ENCODE assay signal across 24 cellular contexts in genomic region chr16:1028524-1029258, GRCh38. TPM values are rescaled to one million over a fixed set of nuclear protein-coding genes. Genes with fewer than 3 reads are reported as not detected.
"Had no signal": no experiment of that assay in that cellular context is flagged by ENCODE, and none has a peak within 500 bp of the region (broad histone marks: within the 10 kb centered on the region; RNA-seq: fewer than 3 reads in every experiment).

No MANE protein-coding gene starts in this region.

- H3K4me3 Mint-ChIP-seq: activated B cell treated with CpG ODN at 0.5 μM for 24 hours; activated CD4-positive, alpha-beta memory T cell treated with anti-CD3 and anti-CD28 coated beads for 36 hours; activated T-helper 1 cell treated with anti-CD3 and anti-CD28 coated beads, Interleukin-12 subunit alpha, Interleukin-12 subunit beta, Interleukin-2, Interleukin-4 antibody, amounts not matched to agents 30 ng/mL and 10 ng/mL and 1 ng/mL, durations not matched to agents 14 hours and 24 hours and 36 hours; endodermal cell; immature natural killer cell; stimulated activated naive B cell treated with anti-CD40 and anti-IgM and Interleukin-4, amounts not matched to agents 10 μg/mL and 1 μg/mL and 100 μg/mL, for 72 hours had no signal

- H3K9me3 Mint-ChIP-seq: activated B cell treated with CpG ODN at 0.5 μM for 24 hours; activated CD4-positive, alpha-beta memory T cell treated with anti-CD3 and anti-CD28 coated beads for 36 hours; activated naive CD4-positive, alpha-beta T cell treated with anti-CD3 and anti-CD28 coated beads, Interleukin-2, amount 50 U/mL, for 72 hours; activated T-helper 1 cell treated with anti-CD3 and anti-CD28 coated beads, Interleukin-12 subunit alpha, Interleukin-12 subunit beta, Interleukin-2, Interleukin-4 antibody, amounts not matched to agents 30 ng/mL and 10 ng/mL and 1 ng/mL, durations not matched to agents 14 hours and 24 hours and 36 hours; endodermal cell; immature natural killer cell; naive thymus-derived CD8-positive, alpha-beta T cell; stimulated activated naive B cell treated with anti-CD40 and anti-IgM and Interleukin-4, amounts not matched to agents 10 μg/mL and 1 μg/mL and 100 μg/mL, for 72 hours had no signal

- H3K27ac Mint-ChIP-seq: activated B cell treated with CpG ODN at 0.5 μM for 24 hours; activated CD4-positive, alpha-beta memory T cell treated with anti-CD3 and anti-CD28 coated beads for 36 hours; activated naive CD4-positive, alpha-beta T cell treated with anti-CD3 and anti-CD28 coated beads, Interleukin-2, amount 50 U/mL, for 72 hours; activated T-helper 1 cell treated with anti-CD3 and anti-CD28 coated beads, Interleukin-12 subunit alpha, Interleukin-12 subunit beta, Interleukin-2, Interleukin-4 antibody, amounts not matched to agents 30 ng/mL and 10 ng/mL and 1 ng/mL, durations not matched to agents 14 hours and 24 hours and 36 hours; endodermal cell; immature natural killer cell; naive thymus-derived CD8-positive, alpha-beta T cell; stimulated activated naive B cell treated with anti-CD40 and anti-IgM and Interleukin-4, amounts not matched to agents 10 μg/mL and 1 μg/mL and 100 μg/mL, for 72 hours had no signal

- H3K27ac ChIP-seq: adrenal gland, foreskin keratinocyte, neutrophil, parathyroid adenoma, sigmoid colon, uterus had no signal

- H3K9me3 ChIP-seq: adrenal gland, neutrophil, sigmoid colon, tibial nerve, uterus had no signal

- DNase-seq: activated B cell treated with CpG ODN at 0.5 μM for 24 hours; activated CD4-positive, alpha-beta memory T cell treated with anti-CD3 and anti-CD28 coated beads for 36 hours; activated gamma-delta T cell treated with Interleukin-2 at 50 U/mL for 16 hours; activated T-cell treated with anti-CD3 and anti-CD28 coated beads for 4 hours; adrenal gland; endodermal cell; foreskin keratinocyte; glutamatergic neuron; immature natural killer cell; kidney glomerular epithelial cell; left ventricle myocardium superior; naive thymus-derived CD8-positive, alpha-beta T cell; sigmoid colon; stimulated activated CD4-positive, alpha-beta T cell treated with anti-CD3 and anti-CD28 coated beads, Interleukin-4, amount 100 ng/mL, for 24 hours; stimulated activated naive B cell treated with anti-CD40 and anti-IgM and Interleukin-4, amounts not matched to agents 10 μg/mL and 1 μg/mL and 100 μg/mL, for 72 hours; uterus had no signal

- H3K36me3 ChIP-seq: adrenal gland, neutrophil, sigmoid colon, tibial nerve, uterus had no signal

- H2AFZ ChIP-seq: parathyroid adenoma had no signal

- H3K4me1 Mint-ChIP-seq: activated B cell treated with CpG ODN at 0.5 μM for 24 hours, endodermal cell, immature natural killer cell had no signal

- H3K9ac ChIP-seq: parathyroid adenoma had no signal

- H3K36me3 Mint-ChIP-seq: activated CD4-positive, alpha-beta memory T cell treated with anti-CD3 and anti-CD28 coated beads for 36 hours; activated naive CD4-positive, alpha-beta T cell treated with anti-CD3 and anti-CD28 coated beads, Interleukin-2, amount 50 U/mL, for 72 hours; immature natural killer cell; naive thymus-derived CD8-positive, alpha-beta T cell; stimulated activated naive B cell treated with anti-CD40 and anti-IgM and Interleukin-4, amounts not matched to agents 10 μg/mL and 1 μg/mL and 100 μg/mL, for 72 hours had no signal

- H3K4me3 ChIP-seq: adrenal gland, sigmoid colon, tibial nerve, uterus had no signal

- H3K4me1 ChIP-seq: adrenal gland, foreskin keratinocyte, parathyroid adenoma, sigmoid colon, uterus had no signal

- H3K27me3 ChIP-seq: adrenal gland, uterus had no signal

- ATAC-seq: activated naive CD4-positive, alpha-beta T cell treated with anti-CD3 and anti-CD28 coated beads, Interleukin-2, amount 50 U/mL, for 72 hours; foreskin keratinocyte; left ventricle myocardium superior; naive thymus-derived CD8-positive, alpha-beta T cell; stimulated activated naive B cell treated with anti-CD40 and anti-IgM and Interleukin-4, amounts not matched to agents 10 μg/mL and 1 μg/mL and 100 μg/mL, for 72 hours had no signal

RNA-seq across cellular contexts. Expression of gene SSTR5, which starts 43.9 kb away (rescaled TPM):
- total RNA-seq: activated B cell treated with CpG ODN at 0.5 μM for 24 hours; activated CD4-positive, alpha-beta memory T cell treated with anti-CD3 and anti-CD28 coated beads for 36 hours; activated naive CD4-positive, alpha-beta T cell treated with anti-CD3 and anti-CD28 coated beads, Interleukin-2, amount 50 U/mL, for 72 hours; activated T-helper 1 cell treated with anti-CD3 and anti-CD28 coated beads, Interleukin-12 subunit alpha, Interleukin-12 subunit beta, Interleukin-2, Interleukin-4 antibody, amounts not matched to agents 30 ng/mL and 10 ng/mL and 1 ng/mL, durations not matched to agents 14 hours and 24 hours and 36 hours; epithelial cell of proximal tubule; fibroblast of lung; foreskin keratinocyte; naive thymus-derived CD8-positive, alpha-beta T cell; sigmoid colon; subcutaneous adipose tissue; tibial nerve; uterus had no signal
- polyA plus RNA-seq: fibroblast of lung; foreskin keratinocyte; immature natural killer cell; naive thymus-derived CD8-positive, alpha-beta T cell had no signal

RNA-seq across cellular contexts. Expression of gene SOX8, which starts 47.1 kb away (rescaled TPM):
- total RNA-seq: epithelial cell of proximal tubule, fibroblast of lung, foreskin keratinocyte had no signal
- polyA plus RNA-seq: foreskin keratinocyte had no signal
